7 cellular contexts compared by ENCODE assay signal in genomic region chr3:35275768-35276167, GRCh38.
"Had no signal": no experiment of that assay in that cellular context is flagged by ENCODE, and none has a peak within 500 bp of the region (broad histone marks: within the 10 kb centered on the region; RNA-seq: fewer than 3 reads in every experiment).

No MANE protein-coding gene starts in this region.

- H3K27ac ChIP-seq: GM23248 had no signal

- H2AFZ ChIP-seq: GM23248 had no signal

- H3K4me3 ChIP-seq: GM23248, K562 had no signal

- H3K9ac ChIP-seq: GM23248 had no signal

- DNase-seq: GM23248, GOT3, H7, HCEC 1CT, IMR-90, KG1 had no signal
